ENCODE assay signal across 14 cellular contexts in genomic region chr10:125029584-125030242, GRCh38.
DNase-seq lines count a peak whose midpoint lies in the region; ATAC-seq and TF ChIP-seq lines count a peak whose summit lies in the region.
"Had no signal": no experiment of that assay in that cellular context is flagged by ENCODE, and none has a peak within 500 bp of the region (broad histone marks: within the 10 kb centered on the region; RNA-seq: fewer than 3 reads in every experiment).

No MANE protein-coding gene starts in this region.

- TF ChIP-seq CTCF in SK-N-SH (IDR thresholded peaks at IDR 0.05) (no peak), kidney epithelial cell (IDR thresholded peaks at IDR 0.05; ENCODE audit: insufficient read depth, low read length, poor library complexity, severe bottlenecking) (no peak), tibial artery (IDR thresholded peaks at IDR 0.05) (no peak)

- DNase-seq in SK-N-SH (no peak), astrocyte of the hippocampus (ENCODE audit: low read depth, low spot score) (peak; percentile 69), kidney epithelial cell (ENCODE audit: low read depth) (peak; percentile 25), tibial artery (no peak), CD1c-positive myeloid dendritic cell (ENCODE audit: extremely low spot score) (no peak)
- DNase-seq in activated CD4-positive, CD25-positive, alpha-beta regulatory T cell treated with anti-CD3 and anti-CD28 coated beads, Interleukin-2, amount 50 U/mL, for 72 hours: no peak
- no peak for DNase-seq in activated effector memory CD4-positive, alpha-beta T cell treated with anti-CD3 and anti-CD28 coated beads, Interleukin-2, amount 50 U/mL, for 16 hours
- DNase-seq: activated naive CD4-positive, alpha-beta T cell treated with anti-CD3 and anti-CD28 coated beads for 36 hours; cerebellar nuclear complex; H7; NCI-H2081 treated with DMSO at 0.1 percent for 48 hours; SJCRH30; stimulated activated CD4-positive, alpha-beta T cell treated with anti-CD3 and anti-CD28 coated beads, Interleukin-12 subunit alpha, Interleukin-12 subunit beta, amount 100 ng/mL, for 4 hours had no signal

- H3K9me2 ChIP-seq in SK-N-SH: no peaks in the 10 kb centered on the region

- intact Hi-C loops in tibial artery (cut with DNase I; ENCODE audit: low total_unique reads): no loop called here

- peaks cover 0 to 22% of the 10 kb centered on the region in 2 experiments for H3K36me3 ChIP-seq in SK-N-SH (replicated peaks in 1 of 2; ENCODE audit: control insufficient read depth in 1 of 2, insufficient read depth in 2 of 2, low read length in 1 of 2)
- no peaks in the 10 kb centered on the region for H3K36me3 ChIP-seq in kidney epithelial cell (ENCODE audit: control insufficient read depth, insufficient read depth, low read length)
- H3K36me3 ChIP-seq in tibial artery: peaks cover 0 to 27% (median 12%) of the 10 kb centered on the region in 3 donors
- H3K36me3 ChIP-seq: SJCRH30 had no signal

- H3K4me2 ChIP-seq in SK-N-SH: no peak overlapping the region

- POLR2A ChIA-PET in SK-N-SH (lab: Yijun Ruan, JAX): no interaction called here

- H3K9me3 ChIP-seq in SK-N-SH: no peaks in the 10 kb centered on the region
- H3K9me3 ChIP-seq in tibial artery: no peaks in the 10 kb centered on the region
- H3K9me3 ChIP-seq: SJCRH30 had no signal

- peaks cover 19 to 81% of the 10 kb centered on the region in 2 experiments for H3K4me1 ChIP-seq in SK-N-SH (ENCODE audit: control insufficient read depth in 1 of 2, insufficient read depth in 2 of 2, low read depth in 1 of 2, low read length in 1 of 2)
- peaks cover 0 to 100% (median 62%) of the 10 kb centered on the region in 4 donors for H3K4me1 ChIP-seq in tibial artery

- no peak overlapping the region for H3K9ac ChIP-seq in SK-N-SH

- H3F3A ChIP-seq in SK-N-SH (replicated peaks; ENCODE audit: insufficient read depth): peaks cover 7% of the 10 kb centered on the region

- ATAC-seq in SK-N-SH treated with all-trans-retinoic acid at 6 μM for 48 hours: no peak

- 90% methylated on average over 7 of the region's 7 CpGs for WGBS in SK-N-SH (ENCODE audit: low lambda C conversion rate)

- H3K4me3 ChIP-seq in SK-N-SH (ENCODE audit: low read depth in 2 of 2, low read length in 1 of 2): no peak overlapping the region
- no peak overlapping the region for H3K4me3 ChIP-seq in kidney epithelial cell (ENCODE audit: low read depth, low read length)
- no peak overlapping the region for H3K4me3 ChIP-seq in tibial artery
- H3K4me3 ChIP-seq: SJCRH30 had no signal

- TF ChIP-seq EP300 in SK-N-SH (IDR thresholded peaks at IDR 0.05; ENCODE audit: borderline replicate concordance in 1 of 2, low read depth in 1 of 2, low read length in 1 of 2): no peak

- H4K20me1 ChIP-seq in SK-N-SH (ENCODE audit: insufficient read depth): peaks cover 67% of the 10 kb centered on the region

- no peak overlapping the region for H2AFZ ChIP-seq in SK-N-SH (ENCODE audit: low read depth)

- no peaks in the 10 kb centered on the region for H3K27me3 ChIP-seq in SK-N-SH (ENCODE audit: insufficient read depth)
- no peaks in the 10 kb centered on the region for H3K27me3 ChIP-seq in kidney epithelial cell (ENCODE audit: control insufficient read depth, insufficient read depth, low read length)
- no peaks in the 10 kb centered on the region for H3K27me3 ChIP-seq in tibial artery
- H3K27me3 ChIP-seq: SJCRH30 had no signal

- no peak for TF ChIP-seq RAD21 in SK-N-SH (IDR thresholded peaks at IDR 0.05; ENCODE audit: low read length)

- peak overlapping the region; percentile 31 to 43; a peak in 2 of 4 replicates for H3K27ac ChIP-seq in SK-N-SH (ENCODE audit: low read depth in 2 of 2, low read length in 1 of 2)
- peak overlapping the region; percentile 58 to 90 for H3K27ac ChIP-seq in tibial artery

- CTCF ChIA-PET in SK-N-SH (lab: Yijun Ruan, JAX): interaction anchor here (0.7 to 3.6 kb wide), 6 partner anchors 11 to 37 kb away, joined by 3 to 16 read pairs (median 4); no protein-coding TSS in a partner anchor

- peaks cover 89% of the 10 kb centered on the region for H3K79me2 ChIP-seq in SK-N-SH (ENCODE audit: insufficient read depth)

TF ChIP-seq in SK-N-SH, 30 proteins besides CTCF, POLR2A, EP300 and RAD21:
- no peak for TF ChIP-seq YY1 (IDR thresholded peaks at IDR 0.05; ENCODE audit: low read depth)
- no peak for TF ChIP-seq MEF2A (IDR thresholded peaks at IDR 0.05; ENCODE audit: borderline replicate concordance, low read depth)
- TF ChIP-seq, protein P1, sequence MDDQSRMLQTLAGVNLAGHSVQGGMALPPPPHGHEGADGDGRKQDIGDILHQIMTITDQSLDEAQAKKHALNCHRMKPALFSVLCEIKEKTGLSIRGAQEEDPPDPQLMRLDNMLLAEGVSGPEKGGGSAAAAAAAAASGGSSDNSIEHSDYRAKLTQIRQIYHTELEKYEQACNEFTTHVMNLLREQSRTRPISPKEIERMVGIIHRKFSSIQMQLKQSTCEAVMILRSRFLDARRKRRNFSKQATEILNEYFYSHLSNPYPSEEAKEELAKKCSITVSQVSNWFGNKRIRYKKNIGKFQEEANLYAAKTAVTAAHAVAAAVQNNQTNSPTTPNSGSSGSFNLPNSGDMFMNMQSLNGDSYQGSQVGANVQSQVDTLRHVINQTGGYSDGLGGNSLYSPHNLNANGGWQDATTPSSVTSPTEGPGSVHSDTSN (IDR thresholded peaks at IDR 0.05): no peak
- TF ChIP-seq SMC3 (IDR thresholded peaks at IDR 0.05; ENCODE audit: low read depth, low read length): no peak
- no peak for TF ChIP-seq RXRA (IDR thresholded peaks at IDR 0.05; ENCODE audit: borderline replicate concordance, low read depth)
- no peak for TF ChIP-seq NRF1 (IDR thresholded peaks at IDR 0.05; ENCODE audit: low read depth, low read length)

TF ChIP-seq in SK-N-SH treated with all-trans-retinoic acid at 6 μM for 48 hours, 23 proteins besides CTCF, POLR2A, EP300 and RAD21:
- no peak for TF ChIP-seq ISL1 (CRISPR knock-in tag; IDR thresholded peaks at IDR 0.05)
- TF ChIP-seq ZC3H10 (CRISPR knock-in tag; IDR thresholded peaks at IDR 0.05): no peak

Comparison
In these comparisons a context has a peak if more than half of its experiments do, and no peak if none do; other contexts are left out.
1. DNase-seq: peak in astrocyte of the hippocampus (single experiment) and kidney epithelial cell (single experiment); none in SK-N-SH (single experiment), tibial artery (0 of 2), CD1c-positive myeloid dendritic cell (single experiment), activated CD4-positive, CD25-positive, alpha-beta regulatory T cell treated with anti-CD3 and anti-CD28 coated beads, Interleukin-2, amount 50 U/mL, for 72 hours (single experiment) and activated effector memory CD4-positive, alpha-beta T cell treated with anti-CD3 and anti-CD28 coated beads, Interleukin-2, amount 50 U/mL, for 16 hours (single experiment).